Comparison of ENCODE assay signal across 8 cellular contexts in genomic region chr19:35247526-35248309, GRCh38. TPM values are rescaled to one million over a fixed set of nuclear protein-coding genes. Genes with fewer than 3 reads are reported as not detected.
DNase-seq lines count a peak whose midpoint lies in the region; ATAC-seq, FAIRE-seq and TF ChIP-seq lines count a peak whose summit lies in the region.

No MANE protein-coding gene starts in this region.

- peak overlapping the region; percentile 94 for H3K4me2 ChIP-seq in PC-9

- peaks cover 24% of the 10 kb centered on the region for H3F3A ChIP-seq in PC-9 (ENCODE audit: insufficient read depth, low read depth)

- TF ChIP-seq CTCF in 22Rv1 (IDR thresholded peaks at IDR 0.05): peak; percentile 68
- TF ChIP-seq CTCF in PC-9 (conservative IDR thresholded peaks at IDR 0.05): peak; percentile 59
- TF ChIP-seq CTCF in ascending aorta (IDR thresholded peaks at IDR 0.05): peak in 2 of 3 experiments; percentile 27 to 40
- peak; percentile 50 for TF ChIP-seq CTCF in kidney (IDR thresholded peaks at IDR 0.05; ENCODE audit: borderline replicate concordance, extremely low read depth, insufficient read depth)

- intact Hi-C loops in PC-9 (cut with micrococcal nuclease; ENCODE audit: unreplicated experiment) (loop anchor here (1.0 to 5.0 kb wide), 7 partner anchors 21 to 469 kb away; partner anchors contain the start of gene USF2), ascending aorta (cut with DNase I) (no loop called here), kidney (cut with DNase I) (no loop called here)

- H3K79me2 ChIP-seq in PC-9 (ENCODE audit: low read depth): peaks cover 36% of the 10 kb centered on the region

- no peak for FAIRE-seq in kidney (lab: Jason Lieb, UNC)

- H4K20me1 ChIP-seq in PC-9 (ENCODE audit: insufficient read depth): peaks cover 15% of the 10 kb centered on the region; the same call in 1 of the 2 replicates

- ATAC-seq in GM18870 (IDR thresholded peaks at IDR 0.05; ENCODE audit: unreplicated experiment) (peak; percentile 39), HG03354 (IDR thresholded peaks at IDR 0.05; ENCODE audit: poor library complexity, severe bottlenecking, unreplicated experiment) (peak; percentile 48)

- POLR2A ChIA-PET in PC-9 (lab: Charles Lee; ENCODE audit: unreplicated experiment): interaction anchor here (0.6 kb wide), 1 partner anchor 131 kb away, joined by 3 read pairs; no protein-coding TSS in a partner anchor

- H3K27me3 ChIP-seq in PC-9 (ENCODE audit: insufficient read depth, low read depth) (no peaks in the 10 kb centered on the region), ascending aorta (peaks cover 10% of the 10 kb centered on the region)

- H3K9me2 ChIP-seq in PC-9 (ENCODE audit: insufficient read depth): no peaks in the 10 kb centered on the region

- H3K4me1 ChIP-seq in PC-9 (replicated peaks; ENCODE audit: insufficient read depth) (peaks cover 27% of the 10 kb centered on the region), ascending aorta (peaks cover 6 to 8% of the 10 kb centered on the region in 2 donors), kidney (ENCODE audit: control insufficient read depth in 1 of 2, insufficient read depth in 1 of 2, low read depth in 1 of 2, low read length in 2 of 2) (peaks cover 0 to 4% of the 10 kb centered on the region in 2 donors)

- TSS peak; percentile 94 for BruUV-seq in PC-9 (replicated peaks; lab: Mats Ljungman, UMichigan)

- DNase-seq in PC-9: peak; percentile 91 to 96
- no peak for DNase-seq in ascending aorta (ENCODE audit: low spot score in 2 of 2)
- DNase-seq in kidney: peak; percentile 95
- peak; percentile 61 for DNase-seq in stimulated activated CD4-positive, alpha-beta T cell treated with anti-CD3 and anti-CD28 coated beads, Interleukin-4, amount 100 ng/mL, for 24 hours
- DNase-seq in AG08395 (ENCODE audit: low spot score): no peak

- CTCF ChIA-PET in PC-9 (lab: Charles Lee): interaction anchor here (1.0 kb wide), 1 partner anchor 203 kb away, joined by 3 read pairs; no protein-coding TSS in a partner anchor

- peak overlapping the region; percentile 99 for H3K27ac ChIP-seq in 22Rv1
- peak overlapping the region; percentile 95 for H3K27ac ChIP-seq in PC-9
- peak overlapping the region; percentile 48 to 64 for H3K27ac ChIP-seq in ascending aorta
- H3K27ac ChIP-seq in kidney (ENCODE audit: low read depth in 2 of 2, low read length in 2 of 2): peak overlapping the region; percentile 96 to 99

- H3K9ac ChIP-seq in kidney (ENCODE audit: low read length in 2 of 2): peak overlapping the region; percentile 74 to 81

- H2AFZ ChIP-seq in PC-9: peak overlapping the region; percentile 55

- H3K4me3 ChIP-seq in PC-9 (peak overlapping the region; percentile 89), ascending aorta (peak overlapping the region; percentile 52 to 67), kidney (ENCODE audit: low read length in 2 of 2) (peak overlapping the region; percentile 79 to 84)

- H3K9me3 ChIP-seq in PC-9 (ENCODE audit: insufficient read depth, low read depth) (no peaks in the 10 kb centered on the region), ascending aorta (no peaks in the 10 kb centered on the region), kidney (ENCODE audit: control insufficient read depth in 1 of 2, low read length in 2 of 2) (no peaks in the 10 kb centered on the region)

- peaks cover 11% of the 10 kb centered on the region for H3K36me3 ChIP-seq in PC-9 (ENCODE audit: low read depth)
- H3K36me3 ChIP-seq in ascending aorta: no peaks in the 10 kb centered on the region
- no peaks in the 10 kb centered on the region for H3K36me3 ChIP-seq in kidney (ENCODE audit: control insufficient read depth in 1 of 2, insufficient read depth in 2 of 2, low read length in 2 of 2)

RNA-seq across cellular contexts. Expression of gene LSR, which starts 1.1 kb away (rescaled TPM):
- 131 and 145 TPM in 2 replicates for total RNA-seq in PC-9 (2021)
- total RNA-seq in ascending aorta: 79.4 TPM
- 87.2 TPM for total RNA-seq in kidney
- 37.9 TPM for polyA plus RNA-seq in kidney (ENCODE audit: insufficient read depth, low read depth, low replicate concordance)

RNA-seq across cellular contexts. Expression of gene FAM187B, which starts 19.2 kb away (rescaled TPM):
- total RNA-seq in PC-9 (2021): not detected in 2 replicates
- not detected for total RNA-seq in ascending aorta
- not detected for total RNA-seq in kidney
- not detected for polyA plus RNA-seq in kidney (ENCODE audit: insufficient read depth, low read depth, low replicate concordance)

RNA-seq across cellular contexts. Expression of gene USF2, which starts 21.0 kb away (rescaled TPM):
- 92.1 and 98.2 TPM in 2 replicates for total RNA-seq in PC-9 (2021)
- 116 TPM for total RNA-seq in ascending aorta
- 118 TPM for total RNA-seq in kidney
- 82.8 TPM for polyA plus RNA-seq in kidney (ENCODE audit: insufficient read depth, low read depth, low replicate concordance)

RNA-seq across cellular contexts. Expression of gene HAMP, which starts 34.6 kb away (rescaled TPM):
- total RNA-seq in PC-9 (2021): 0.52 TPM in 1 of 2 replicates, not detected in the other
- not detected for total RNA-seq in ascending aorta
- total RNA-seq in kidney: 1.3 TPM
- polyA plus RNA-seq in kidney (ENCODE audit: insufficient read depth, low read depth, low replicate concordance): 1.1 TPM

RNA-seq across cellular contexts. Expression of gene MAG, which starts 44.2 kb away (rescaled TPM):
- total RNA-seq in PC-9 (2021) (13.4 and 15.3 TPM in 2 replicates), ascending aorta (not detected), kidney (1.1 TPM)
- 0.41 TPM for polyA plus RNA-seq in kidney (ENCODE audit: insufficient read depth, low read depth, low replicate concordance)

Comparison
In these comparisons a context has a peak if more than half of its experiments do, and no peak if none do; other contexts are left out.
1. DNase-seq: peak in PC-9 (2 of 2), kidney (single experiment) and stimulated activated CD4-positive, alpha-beta T cell treated with anti-CD3 and anti-CD28 coated beads, Interleukin-4, amount 100 ng/mL, for 24 hours (single experiment); none in ascending aorta (0 of 2) and AG08395 (single experiment).
2. Peak in every context shown above with its lines, with median percentiles within 50 percentile points of each other: H3K27ac ChIP-seq, CTCF ChIP-seq and H3K4me3 ChIP-seq.